ENCODE assay signal across 34 cellular contexts in the genomic region with DNA sequence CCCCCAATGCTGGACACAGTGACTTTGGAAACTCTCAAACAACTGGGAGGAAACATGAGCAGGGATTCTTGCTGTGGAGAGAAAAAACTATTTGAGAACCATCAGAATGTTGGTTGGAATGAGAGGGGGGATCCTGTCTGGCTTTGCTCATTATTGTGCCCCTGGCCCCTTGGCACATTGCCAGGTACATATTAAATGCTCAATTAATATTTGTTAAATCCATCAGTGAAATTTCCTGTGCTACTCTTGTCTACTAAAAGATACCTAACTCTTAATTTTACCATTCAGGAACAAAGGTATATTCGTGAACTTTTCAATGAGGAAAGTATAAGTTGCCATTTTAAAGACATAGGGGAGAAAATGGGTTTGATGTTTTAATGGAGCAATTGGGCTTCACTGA.
"Had no signal": no experiment of that assay in that cellular context is flagged by ENCODE, and none has a peak within 500 bp of the region (broad histone marks: within the 10 kb centered on the region; RNA-seq: fewer than 3 reads in every experiment).

No MANE protein-coding gene starts in this region.

- H3K27me3 ChIP-seq: MG63 had no signal

- H3K4me3 ChIP-seq: MG63 had no signal

- H3K9me3 ChIP-seq: MG63 had no signal

- H3K36me3 ChIP-seq: MG63 had no signal

- DNase-seq: Karpas-422, Kasumi-1, MG63, MM.1S, MV-4-11, NCI-H1048, NCI-H1092, NCI-H1092 treated with DMSO at 0.1 percent for 48 hours, NCI-H1105, NCI-H1105 treated with DMSO at 0.1 percent for 48 hours, NCI-H1417, NCI-H1417 treated with DMSO at 0.1 percent for 48 hours, NCI-H1436, NCI-H1436 treated with DMSO at 0.1 percent for 48 hours, NCI-H146, NCI-H1694, NCI-H1694 treated with DMSO at 0.1 percent for 48 hours, NCI-H187, NCI-H187 treated with DMSO at 0.1 percent for 48 hours, NCI-H1930, NCI-H2029, NCI-H2029 treated with DMSO at 0.1 percent for 48 hours, NCI-H2081, NCI-H2081 treated with DMSO at 0.1 percent for 48 hours, NCI-H2107, NCI-H2171, NCI-H2171 treated with DMSO at 0.1 percent for 48 hours, NCI-H2227 treated with DMSO at 0.1 percent for 48 hours, NCI-H226, NCI-H345, NCI-H446, NCI-H446 treated with DMSO at 0.1 percent for 48 hours, NCI-H510A, NCI-H510A treated with DMSO at 0.1 percent for 48 hours had no signal
